In genomic region chrX:104098151-104098808, GRCh38 we compare ENCODE assay signal across 1 cellular context.
TF ChIP-seq lines count a peak whose summit lies in the region.

No MANE protein-coding gene starts in this region.

TF ChIP-seq in K562, 482 proteins besides CTCF, POLR2A, EP300 and RAD21:
- no peak for TF ChIP-seq ZBTB8A (IDR thresholded peaks at IDR 0.05; ENCODE audit: partially characterized antibody)
- TF ChIP-seq KLF1 (tag; IDR thresholded peaks at IDR 0.05) = no peak
- 0 out of 2 replicates have a peak, but pooled peaks have one; percentile 30 for TF ChIP-seq SMC3 (conservative IDR thresholded peaks at IDR 0.05; ENCODE audit: insufficient read depth, low read depth, low read length)
- TF ChIP-seq BDP1 (IDR thresholded peaks at IDR 0.05; ENCODE audit: insufficient read depth, insufficient read length) = no peak
- TF ChIP-seq, protein P1, sequence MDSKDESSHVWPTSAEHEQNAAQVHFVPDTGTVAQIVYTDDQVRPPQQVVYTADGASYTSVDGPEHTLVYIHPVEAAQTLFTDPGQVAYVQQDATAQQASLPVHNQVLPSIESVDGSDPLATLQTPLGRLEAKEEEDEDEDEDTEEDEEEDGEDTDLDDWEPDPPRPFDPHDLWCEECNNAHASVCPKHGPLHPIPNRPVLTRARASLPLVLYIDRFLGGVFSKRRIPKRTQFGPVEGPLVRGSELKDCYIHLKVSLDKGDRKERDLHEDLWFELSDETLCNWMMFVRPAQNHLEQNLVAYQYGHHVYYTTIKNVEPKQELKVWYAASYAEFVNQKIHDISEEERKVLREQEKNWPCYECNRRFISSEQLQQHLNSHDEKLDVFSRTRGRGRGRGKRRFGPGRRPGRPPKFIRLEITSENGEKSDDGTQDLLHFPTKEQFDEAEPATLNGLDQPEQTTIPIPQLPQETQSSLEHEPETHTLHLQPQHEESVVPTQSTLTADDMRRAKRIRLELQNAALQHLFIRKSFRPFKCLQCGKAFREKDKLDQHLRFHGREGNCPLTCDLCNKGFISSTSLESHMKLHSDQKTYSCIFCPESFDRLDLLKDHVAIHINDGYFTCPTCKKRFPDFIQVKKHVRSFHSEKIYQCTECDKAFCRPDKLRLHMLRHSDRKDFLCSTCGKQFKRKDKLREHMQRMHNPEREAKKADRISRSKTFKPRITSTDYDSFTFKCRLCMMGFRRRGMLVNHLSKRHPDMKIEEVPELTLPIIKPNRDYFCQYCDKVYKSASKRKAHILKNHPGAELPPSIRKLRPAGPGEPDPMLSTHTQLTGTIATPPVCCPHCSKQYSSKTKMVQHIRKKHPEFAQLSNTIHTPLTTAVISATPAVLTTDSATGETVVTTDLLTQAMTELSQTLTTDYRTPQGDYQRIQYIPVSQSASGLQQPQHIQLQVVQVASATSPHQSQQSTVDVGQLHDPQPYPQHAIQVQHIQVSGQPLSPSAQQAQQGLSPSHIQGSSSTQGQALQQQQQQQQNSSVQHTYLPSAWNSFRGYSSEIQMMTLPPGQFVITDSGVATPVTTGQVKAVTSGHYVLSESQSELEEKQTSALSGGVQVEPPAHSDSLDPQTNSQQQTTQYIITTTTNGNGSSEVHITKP (IDR thresholded peaks at IDR 0.05; ENCODE audit: partially characterized antibody) = peak; percentile 71
